8 cellular contexts compared by ENCODE assay signal in the genomic region with DNA sequence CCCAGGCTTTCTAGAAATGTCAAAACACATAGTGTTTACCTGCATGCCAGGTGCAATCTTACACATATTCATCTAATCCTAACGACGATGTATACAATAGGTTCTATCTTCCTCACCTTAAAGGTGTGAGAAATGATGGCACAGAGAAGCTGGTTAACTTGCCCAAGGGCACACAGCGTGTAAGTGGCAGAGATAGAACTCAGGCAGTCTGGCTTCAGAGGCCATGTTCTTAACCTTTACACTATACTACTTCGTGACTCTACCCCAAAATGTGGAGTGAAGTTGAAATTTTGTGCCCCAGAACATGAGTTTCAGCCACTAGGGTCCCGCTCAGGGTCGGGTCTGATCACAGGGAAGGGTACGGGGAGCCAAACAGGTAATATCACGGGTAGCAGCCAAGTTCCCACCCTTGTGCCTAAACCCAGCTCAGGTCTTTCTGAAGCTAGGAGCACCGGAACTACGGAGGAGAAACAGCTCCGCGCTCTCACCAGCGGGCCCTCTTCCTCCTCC. TPM values are rescaled to one million over a fixed set of nuclear protein-coding genes. Genes with fewer than 3 reads are reported as not detected.
DNase-seq lines count a peak whose midpoint lies in the region; ATAC-seq and TF ChIP-seq lines count a peak whose summit lies in the region.

No MANE protein-coding gene starts in this region.

- H3K9me3 ChIP-seq in HAP-1 (no peaks in the 10 kb centered on the region), SK-N-MC (ENCODE audit: low read depth, low read length) (no peaks in the 10 kb centered on the region)

- peaks cover 20% of the 10 kb centered on the region for H3K4me1 ChIP-seq in HAP-1
- peaks cover 10% of the 10 kb centered on the region for H3K4me1 ChIP-seq in foreskin keratinocyte

- peak overlapping the region; percentile 99 for H3K27ac ChIP-seq in SK-N-MC
- H3K27ac ChIP-seq in foreskin keratinocyte: peak overlapping the region; percentile 95

- no peak for TF ChIP-seq CTCF in BJ (IDR thresholded peaks at IDR 0.05; ENCODE audit: insufficient read depth, low read depth, low read length)
- TF ChIP-seq CTCF in foreskin keratinocyte (conservative IDR thresholded peaks at IDR 0.05): no peak

- POLR2A ChIA-PET in BJ (lab: Charles Lee): interaction anchor here (0.6 to 1.5 kb wide), 4 partner anchors 11 to 66 kb away, joined by 3 to 10 read pairs (median 4); a partner anchor contains a TSS

- peak overlapping the region; percentile 66 for H3K4me3 ChIP-seq in BJ (ENCODE audit: low read depth, low read length)
- peak overlapping the region; percentile 78 for H3K4me3 ChIP-seq in HAP-1
- H3K4me3 ChIP-seq in SK-N-MC: peak overlapping the region; percentile 99

- CTCF ChIA-PET in BJ (lab: Yijun Ruan, JAX): interaction anchor here (0.8 to 1.8 kb wide), 4 partner anchors 22 to 73 kb away, joined by 3 to 9 read pairs (median 4); no protein-coding TSS in a partner anchor

- no peaks in the 10 kb centered on the region for H3K27me3 ChIP-seq in BJ (ENCODE audit: control insufficient read depth, insufficient read depth, low read length)
- H3K27me3 ChIP-seq in HAP-1 (ENCODE audit: low read depth): no peaks in the 10 kb centered on the region
- no peaks in the 10 kb centered on the region for H3K27me3 ChIP-seq in foreskin keratinocyte

- peaks cover 33% of the 10 kb centered on the region for H3K36me3 ChIP-seq in BJ (ENCODE audit: control insufficient read depth, insufficient read depth, low read length)
- peaks cover 65% of the 10 kb centered on the region for H3K36me3 ChIP-seq in HAP-1 (replicated peaks)
- peaks cover 68% of the 10 kb centered on the region for H3K36me3 ChIP-seq in SK-N-MC (ENCODE audit: insufficient read depth, low read length)

- peak; percentile 23 for ATAC-seq in foreskin keratinocyte
- peak; percentile 12 for ATAC-seq in sciatic nerve

- in situ Hi-C loops in HAP-1 (cut with MboI; ENCODE audit: low sequenced_read_pairs): no loop called here

- H3K9ac ChIP-seq in SK-N-MC (ENCODE audit: insufficient read length): peak overlapping the region; percentile 99

- no peak for DNase-seq in BJ (ENCODE audit: low read depth)
- DNase-seq in HAP-1 (ENCODE audit: low spot score in 2 of 2): no peak
- no peak for DNase-seq in SK-N-MC (ENCODE audit: low read depth, low spot score)
- no peak for DNase-seq in foreskin keratinocyte
- DNase-seq in sciatic nerve (ENCODE audit: low spot score): no peak
- no peak for DNase-seq in occipital lobe (lab: John Stamatoyannopoulos, UW)
- no peak for DNase-seq in GM19238 (ENCODE audit: insufficient read length, low spot score)
- no peak for DNase-seq in stimulated activated CD4-positive, alpha-beta T cell treated with anti-CD3 and anti-CD28 coated beads, Interleukin-2, amount 100 ng/mL, for 48 hours

- intact Hi-C loops in sciatic nerve (cut with DNase I): no loop called here

RNA-seq across cellular contexts. Expression of a gene that starts 0.5 kb away (rescaled TPM):
- polyA plus RNA-seq in BJ (2011; rRNA removed) (63.2 and 89.8 TPM in 2 replicates), foreskin keratinocyte (26.1 and 27.2 TPM in 2 replicates)
- polyA minus RNA-seq in BJ (2011; rRNA and poly(A)+ RNA removed): 49.2 and 70.9 TPM in 2 replicates
- total RNA-seq in foreskin keratinocyte (31.4 and 32.1 TPM in 2 replicates), sciatic nerve (50.0 TPM), occipital lobe (35.1 TPM)

RNA-seq across cellular contexts. Expression of a gene that starts 0.7 kb away (rescaled TPM):
- polyA plus RNA-seq in BJ (2011; rRNA removed): 6,221 and 6,433 TPM in 2 replicates
- polyA minus RNA-seq in BJ (2011; rRNA and poly(A)+ RNA removed): 565 and 1,108 TPM in 2 replicates
- total RNA-seq in foreskin keratinocyte: 4,093 and 4,126 TPM in 2 replicates
- 6,643 and 6,921 TPM in 2 replicates for polyA plus RNA-seq in foreskin keratinocyte
- 1,733 TPM for total RNA-seq in sciatic nerve
- 3,778 TPM for total RNA-seq in occipital lobe

RNA-seq across cellular contexts. Expression of a gene that starts 5.8 kb away (rescaled TPM):
- polyA plus RNA-seq in BJ (2011; rRNA removed): 2.2 and 4.0 TPM in 2 replicates
- polyA minus RNA-seq in BJ (2011; rRNA and poly(A)+ RNA removed): 2.2 and 2.6 TPM in 2 replicates
- 1.1 and 1.3 TPM in 2 replicates for total RNA-seq in foreskin keratinocyte
- polyA plus RNA-seq in foreskin keratinocyte: 1.0 and 1.4 TPM in 2 replicates
- 14.8 TPM for total RNA-seq in sciatic nerve
- 12.5 TPM for total RNA-seq in occipital lobe

RNA-seq across cellular contexts. Expression of a gene that starts 17.9 kb away (rescaled TPM):
- 45.6 and 78.9 TPM in 2 replicates for polyA plus RNA-seq in BJ (2011; rRNA removed)
- polyA minus RNA-seq in BJ (2011; rRNA and poly(A)+ RNA removed): 50.6 and 91.6 TPM in 2 replicates
- 65.7 and 83.3 TPM in 2 replicates for total RNA-seq in foreskin keratinocyte
- polyA plus RNA-seq in foreskin keratinocyte: 73.1 and 79.0 TPM in 2 replicates
- total RNA-seq in sciatic nerve: 32.4 TPM
- total RNA-seq in occipital lobe: 42.6 TPM

RNA-seq across cellular contexts. Expression of a gene that starts 18.2 kb away (rescaled TPM):
- polyA plus RNA-seq in BJ (2011; rRNA removed) (49.0 and 55.5 TPM in 2 replicates), foreskin keratinocyte (169 TPM in 2 replicates)
- 7.4 and 10.3 TPM in 2 replicates for polyA minus RNA-seq in BJ (2011; rRNA and poly(A)+ RNA removed)
- total RNA-seq in foreskin keratinocyte (76.8 and 89.5 TPM in 2 replicates), sciatic nerve (27.1 TPM), occipital lobe (27.0 TPM)
